1 cellular context compared by ENCODE assay signal in the genomic region with DNA sequence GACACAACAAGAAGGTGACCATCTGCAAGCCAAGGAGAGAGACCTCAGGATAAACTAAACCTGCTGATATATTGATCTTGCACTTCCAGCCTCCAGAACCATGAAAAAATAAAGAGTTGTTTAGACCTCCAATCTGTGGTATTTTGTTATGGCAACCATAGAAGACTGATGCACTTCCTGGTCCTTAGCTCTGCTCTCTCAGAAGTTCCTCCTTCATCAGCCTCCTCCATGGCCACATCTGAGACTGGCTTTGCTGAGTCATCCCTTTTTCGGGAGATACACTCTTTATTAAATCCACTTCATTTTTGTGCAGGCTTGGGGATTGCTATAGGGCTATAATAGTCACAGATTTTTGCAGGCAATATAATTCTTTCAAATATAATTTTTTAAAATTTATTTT.
TF ChIP-seq lines count a peak whose summit lies in the region.

No MANE protein-coding gene starts in this region.

TF ChIP-seq in K562, 482 proteins besides CTCF, POLR2A, EP300 and RAD21:
- TF ChIP-seq JUND (IDR thresholded peaks at IDR 0.05; ENCODE audit: borderline replicate concordance, low read depth, low read length) (peak; percentile 18; the same call in 1 of the 2 replicates), JUND (tag; IDR thresholded peaks at IDR 0.05; ENCODE audit: borderline replicate concordance, low read depth, low read length) (no peak; the same call in 2 of the 3 replicates), ZNF717 (CRISPR knock-in tag; IDR thresholded peaks at IDR 0.05) (no peak), NFE2L1 (tag; IDR thresholded peaks at IDR 0.05; ENCODE audit: borderline replicate concordance, low read depth) (peak; percentile 67; the same call in 1 of the 2 replicates), RFX5 (IDR thresholded peaks at IDR 0.05; ENCODE audit: low read depth, low read length) (no peak), RFX1 (IDR thresholded peaks at IDR 0.05) (peak; percentile 55; the same call in 1 of the 2 replicates), MAFF (IDR thresholded peaks at IDR 0.05; ENCODE audit: low read length) (peak; percentile 97), SETDB1 (IDR thresholded peaks at IDR 0.05; ENCODE audit: low read length) (no peak), NR3C1 (CRISPR knock-in tag; IDR thresholded peaks at IDR 0.05) (no peak), RCOR1 (IDR thresholded peaks at IDR 0.05; ENCODE audit: borderline replicate concordance in 1 of 2, low read depth in 2 of 2, low read length in 2 of 2) (0 out of 4 replicates have a peak, but pooled peaks of 1 of the 2 experiments have one; percentile 35), C11orf30 (IDR thresholded peaks at IDR 0.05; ENCODE audit: low read depth) (peak; percentile 96), CTBP1 (IDR thresholded peaks at IDR 0.05; ENCODE audit: borderline replicate concordance) (peak; percentile 28; the same call in 1 of the 2 replicates), MAFK (IDR thresholded peaks at IDR 0.05; ENCODE audit: low read length) (peak; percentile 95), NFE2 (IDR thresholded peaks at IDR 0.05; ENCODE audit: low read depth) (peak; percentile 86), MAFG (tag; conservative IDR thresholded peaks at IDR 0.05) (peak; percentile 94), ZNF316 (IDR thresholded peaks at IDR 0.05) (peak; percentile 98), TRIM24 (IDR thresholded peaks at IDR 0.05) (peak in 1 of 2 experiments; percentile 38; a peak in 1 of 4 replicates), U2AF2 (optimal IDR thresholded peaks at IDR 0.05; ENCODE audit: low read depth, low read length) (no peak)
- TF ChIP-seq, protein P1, sequence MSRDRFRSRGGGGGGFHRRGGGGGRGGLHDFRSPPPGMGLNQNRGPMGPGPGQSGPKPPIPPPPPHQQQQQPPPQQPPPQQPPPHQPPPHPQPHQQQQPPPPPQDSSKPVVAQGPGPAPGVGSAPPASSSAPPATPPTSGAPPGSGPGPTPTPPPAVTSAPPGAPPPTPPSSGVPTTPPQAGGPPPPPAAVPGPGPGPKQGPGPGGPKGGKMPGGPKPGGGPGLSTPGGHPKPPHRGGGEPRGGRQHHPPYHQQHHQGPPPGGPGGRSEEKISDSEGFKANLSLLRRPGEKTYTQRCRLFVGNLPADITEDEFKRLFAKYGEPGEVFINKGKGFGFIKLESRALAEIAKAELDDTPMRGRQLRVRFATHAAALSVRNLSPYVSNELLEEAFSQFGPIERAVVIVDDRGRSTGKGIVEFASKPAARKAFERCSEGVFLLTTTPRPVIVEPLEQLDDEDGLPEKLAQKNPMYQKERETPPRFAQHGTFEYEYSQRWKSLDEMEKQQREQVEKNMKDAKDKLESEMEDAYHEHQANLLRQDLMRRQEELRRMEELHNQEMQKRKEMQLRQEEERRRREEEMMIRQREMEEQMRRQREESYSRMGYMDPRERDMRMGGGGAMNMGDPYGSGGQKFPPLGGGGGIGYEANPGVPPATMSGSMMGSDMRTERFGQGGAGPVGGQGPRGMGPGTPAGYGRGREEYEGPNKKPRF (IDR thresholded peaks at IDR 0.05; ENCODE audit: low read depth, low read length): no peak
- TF ChIP-seq, protein P2, sequence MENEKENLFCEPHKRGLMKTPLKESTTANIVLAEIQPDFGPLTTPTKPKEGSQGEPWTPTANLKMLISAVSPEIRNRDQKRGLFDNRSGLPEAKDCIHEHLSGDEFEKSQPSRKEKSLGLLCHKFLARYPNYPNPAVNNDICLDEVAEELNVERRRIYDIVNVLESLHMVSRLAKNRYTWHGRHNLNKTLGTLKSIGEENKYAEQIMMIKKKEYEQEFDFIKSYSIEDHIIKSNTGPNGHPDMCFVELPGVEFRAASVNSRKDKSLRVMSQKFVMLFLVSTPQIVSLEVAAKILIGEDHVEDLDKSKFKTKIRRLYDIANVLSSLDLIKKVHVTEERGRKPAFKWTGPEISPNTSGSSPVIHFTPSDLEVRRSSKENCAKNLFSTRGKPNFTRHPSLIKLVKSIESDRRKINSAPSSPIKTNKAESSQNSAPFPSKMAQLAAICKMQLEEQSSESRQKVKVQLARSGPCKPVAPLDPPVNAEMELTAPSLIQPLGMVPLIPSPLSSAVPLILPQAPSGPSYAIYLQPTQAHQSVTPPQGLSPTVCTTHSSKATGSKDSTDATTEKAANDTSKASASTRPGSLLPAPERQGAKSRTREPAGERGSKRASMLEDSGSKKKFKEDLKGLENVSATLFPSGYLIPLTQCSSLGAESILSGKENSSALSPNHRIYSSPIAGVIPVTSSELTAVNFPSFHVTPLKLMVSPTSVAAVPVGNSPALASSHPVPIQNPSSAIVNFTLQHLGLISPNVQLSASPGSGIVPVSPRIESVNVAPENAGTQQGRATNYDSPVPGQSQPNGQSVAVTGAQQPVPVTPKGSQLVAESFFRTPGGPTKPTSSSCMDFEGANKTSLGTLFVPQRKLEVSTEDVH (IDR thresholded peaks at IDR 0.05; ENCODE audit: low read depth, partially characterized antibody): no peak
